Comparison of ENCODE assay signal across 1 cellular context in the genomic region with DNA sequence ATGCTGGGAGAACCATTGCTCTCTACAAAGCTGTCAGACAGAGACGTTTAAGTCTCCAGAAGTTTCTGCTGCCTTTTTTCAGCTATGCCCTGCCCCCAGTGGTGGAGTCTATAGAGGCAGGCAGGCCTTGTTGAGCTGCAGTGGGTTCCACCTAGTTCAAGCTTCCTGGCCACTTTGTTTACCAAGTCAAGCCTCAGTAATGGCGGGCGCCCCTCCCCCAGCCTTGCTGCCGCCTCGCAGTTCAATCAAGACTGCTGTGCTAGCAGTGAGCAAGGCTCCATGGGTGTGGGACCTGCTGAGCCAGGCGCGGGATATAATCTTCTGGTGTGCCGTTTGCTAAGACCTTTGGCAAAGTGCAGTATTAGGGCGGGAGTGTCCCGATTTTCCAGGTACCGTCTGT.
TF ChIP-seq lines count a peak whose summit lies in the region.

No MANE protein-coding gene starts in this region.

TF ChIP-seq in HCT116, 20 proteins besides CTCF, POLR2A, EP300 and RAD21 (continued from another document):
- TF ChIP-seq, protein P1, sequence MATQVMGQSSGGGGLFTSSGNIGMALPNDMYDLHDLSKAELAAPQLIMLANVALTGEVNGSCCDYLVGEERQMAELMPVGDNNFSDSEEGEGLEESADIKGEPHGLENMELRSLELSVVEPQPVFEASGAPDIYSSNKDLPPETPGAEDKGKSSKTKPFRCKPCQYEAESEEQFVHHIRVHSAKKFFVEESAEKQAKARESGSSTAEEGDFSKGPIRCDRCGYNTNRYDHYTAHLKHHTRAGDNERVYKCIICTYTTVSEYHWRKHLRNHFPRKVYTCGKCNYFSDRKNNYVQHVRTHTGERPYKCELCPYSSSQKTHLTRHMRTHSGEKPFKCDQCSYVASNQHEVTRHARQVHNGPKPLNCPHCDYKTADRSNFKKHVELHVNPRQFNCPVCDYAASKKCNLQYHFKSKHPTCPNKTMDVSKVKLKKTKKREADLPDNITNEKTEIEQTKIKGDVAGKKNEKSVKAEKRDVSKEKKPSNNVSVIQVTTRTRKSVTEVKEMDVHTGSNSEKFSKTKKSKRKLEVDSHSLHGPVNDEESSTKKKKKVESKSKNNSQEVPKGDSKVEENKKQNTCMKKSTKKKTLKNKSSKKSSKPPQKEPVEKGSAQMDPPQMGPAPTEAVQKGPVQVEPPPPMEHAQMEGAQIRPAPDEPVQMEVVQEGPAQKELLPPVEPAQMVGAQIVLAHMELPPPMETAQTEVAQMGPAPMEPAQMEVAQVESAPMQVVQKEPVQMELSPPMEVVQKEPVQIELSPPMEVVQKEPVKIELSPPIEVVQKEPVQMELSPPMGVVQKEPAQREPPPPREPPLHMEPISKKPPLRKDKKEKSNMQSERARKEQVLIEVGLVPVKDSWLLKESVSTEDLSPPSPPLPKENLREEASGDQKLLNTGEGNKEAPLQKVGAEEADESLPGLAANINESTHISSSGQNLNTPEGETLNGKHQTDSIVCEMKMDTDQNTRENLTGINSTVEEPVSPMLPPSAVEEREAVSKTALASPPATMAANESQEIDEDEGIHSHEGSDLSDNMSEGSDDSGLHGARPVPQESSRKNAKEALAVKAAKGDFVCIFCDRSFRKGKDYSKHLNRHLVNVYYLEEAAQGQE (IDR thresholded peaks at IDR 0.05; ENCODE audit: low read depth): no peak
- TF ChIP-seq ZBTB33 (IDR thresholded peaks at IDR 0.05; ENCODE audit: extremely low read depth, insufficient replicate concordance, low read length): no peak
- no peak for TF ChIP-seq SP1 (IDR thresholded peaks at IDR 0.05; ENCODE audit: low read depth)
- no peak for TF ChIP-seq TCF7L2 (IDR thresholded peaks at IDR 0.05; ENCODE audit: borderline replicate concordance, extremely low read depth, insufficient read depth, insufficient read length)
- no peak for TF ChIP-seq ELF1 (IDR thresholded peaks at IDR 0.05; ENCODE audit: borderline replicate concordance, low read depth)
- no peak for TF ChIP-seq YY1 (IDR thresholded peaks at IDR 0.05; ENCODE audit: extremely low read depth, insufficient replicate concordance, low read depth, low read length)
